ENCODE assay signal across 16 cellular contexts in genomic region chr7:19772323-19772722, GRCh38. TPM values are rescaled to one million over a fixed set of nuclear protein-coding genes. Genes with fewer than 3 reads are reported as not detected.
A peak's percentile ranks its signal among the peaks of the same experiment; 100 is the strongest.
DNase-seq lines count a peak whose midpoint lies in the region; ATAC-seq and TF ChIP-seq lines count a peak whose summit lies in the region.
"Had no signal": no experiment of that assay in that cellular context is flagged by ENCODE, and none has a peak within 500 bp of the region (broad histone marks: within the 10 kb centered on the region; RNA-seq: fewer than 3 reads in every experiment).

No MANE protein-coding gene starts in this region.

- H3K4me3 Mint-ChIP-seq in progenitor cell of endocrine pancreas (ENCODE audit: low read depth) = peak overlapping the region; percentile 76
- H3K4me3 Mint-ChIP-seq: activated T-cell treated with anti-CD3 and anti-CD28 coated beads, Interleukin-2, amount 50 U/mL, for 4 hours had no signal

- peaks cover 12% of the 10 kb centered on the region for H3K4me1 Mint-ChIP-seq in progenitor cell of endocrine pancreas (ENCODE audit: low read depth)

- intact Hi-C loops in left cardiac atrium (cut with DNase I) = no loop called here

- no peaks in the 10 kb centered on the region for H3K36me3 Mint-ChIP-seq in progenitor cell of endocrine pancreas (ENCODE audit: insufficient read depth)

- TF ChIP-seq CTCF in progenitor cell of endocrine pancreas (IDR thresholded peaks at IDR 0.05; ENCODE audit: unreplicated experiment) = no peak

- no peaks in the 10 kb centered on the region for H3K9me3 Mint-ChIP-seq in progenitor cell of endocrine pancreas (ENCODE audit: low read depth)
- H3K9me3 Mint-ChIP-seq: activated T-cell treated with anti-CD3 and anti-CD28 coated beads, Interleukin-2, amount 50 U/mL, for 4 hours had no signal

- peak; percentile 29 for DNase-seq in DMS153 treated with DMSO at 0.1 percent for 48 hours (lab: John Stamatoyannopoulos, UW; ENCODE audit: unreplicated experiment)
- no peak for DNase-seq in DMS153 (lab: John Stamatoyannopoulos, UW)
- peak; percentile 23 for DNase-seq in NCI-H774 (lab: John Stamatoyannopoulos, UW)
- DNase-seq in glomerular visceral epithelial cell (ENCODE audit: extremely low spot score) = peak; percentile 8
- DNase-seq in progenitor cell of endocrine pancreas (ENCODE audit: low spot score, unreplicated experiment) = no peak
- DNase-seq in Ammon's horn (ENCODE audit: low spot score) = no peak
- DNase-seq in SIG-M5 treated with dmso at 0.1 percent for 504 hours (lab: John Stamatoyannopoulos, UW; ENCODE audit: unreplicated experiment) = no peak
- DNase-seq in left cardiac atrium = no peak
- DNase-seq: 8988T; activated T-cell treated with anti-CD3 and anti-CD28 coated beads, Interleukin-2, amount 50 U/mL, for 4 hours; cerebellar nuclear complex; gastrocnemius medialis; GDM1; MV-4-11; Peyer's patch had no signal

- H3K27me3 Mint-ChIP-seq in progenitor cell of endocrine pancreas = peaks cover 33% of the 10 kb centered on the region

- peak overlapping the region; percentile 41 for H3K27ac Mint-ChIP-seq in progenitor cell of endocrine pancreas

- no peak for ATAC-seq in left cardiac atrium
- ATAC-seq: gastrocnemius medialis had no signal

RNA-seq across cellular contexts. Expression of gene TMEM196, which starts 1.1 kb away (rescaled TPM):
- total RNA-seq in progenitor cell of endocrine pancreas (0.55 and 0.69 TPM in 2 replicates), left cardiac atrium (not detected)
- total RNA-seq: activated T-cell treated with anti-CD3 and anti-CD28 coated beads, Interleukin-2, amount 50 U/mL, for 4 hours; gastrocnemius medialis; mucosa of gallbladder; Peyer's patch had no signal

Comparison
In these comparisons a context has a peak if more than half of its experiments do, and no peak if none do; other contexts are left out.
1. DNase-seq: peak in DMS153 treated with DMSO at 0.1 percent for 48 hours (single experiment), NCI-H774 (single experiment) and glomerular visceral epithelial cell (single experiment); none in DMS153 (single experiment), progenitor cell of endocrine pancreas (single experiment), Ammon's horn (single experiment), SIG-M5 treated with dmso at 0.1 percent for 504 hours (single experiment) and left cardiac atrium (single experiment).